Comparison of ENCODE assay signal across 9 cellular contexts in genomic region chr13:30355405-30355741, GRCh38. TPM values are rescaled to one million over a fixed set of nuclear protein-coding genes. Genes with fewer than 3 reads are reported as not detected.
DNase-seq lines count a peak whose midpoint lies in the region; ATAC-seq, FAIRE-seq and TF ChIP-seq lines count a peak whose summit lies in the region.
"Had no signal": no experiment of that assay in that cellular context is flagged by ENCODE, and none has a peak within 500 bp of the region (broad histone marks: within the 10 kb centered on the region; RNA-seq: fewer than 3 reads in every experiment).

No MANE protein-coding gene starts in this region.

- no peak for FAIRE-seq in kidney (lab: Jason Lieb, UNC)

- TF ChIP-seq CTCF in kidney (IDR thresholded peaks at IDR 0.05; ENCODE audit: borderline replicate concordance, extremely low read depth, insufficient read depth) = peak; percentile 37
- peak in 2 of 4 experiments; percentile 15 to 34 for TF ChIP-seq CTCF in sigmoid colon (IDR thresholded peaks at IDR 0.05)

- H3K9me3 ChIP-seq in kidney (ENCODE audit: control insufficient read depth in 1 of 2, low read length in 2 of 2) = peaks cover 0 to 5% of the 10 kb centered on the region in 2 donors
- H3K9me3 ChIP-seq in sigmoid colon = no peaks in the 10 kb centered on the region

- ATAC-seq in GM18505 (IDR thresholded peaks at IDR 0.05; ENCODE audit: unreplicated experiment) = no peak
- no peak for ATAC-seq in GM21526 (IDR thresholded peaks at IDR 0.05; ENCODE audit: low FRiP score, unreplicated experiment)

- TF ChIP-seq POLR2A in sigmoid colon (IDR thresholded peaks at IDR 0.05) = no peak
- no peak for TF ChIP-seq POLR2A in GM18505 (IDR thresholded peaks at IDR 0.05; ENCODE audit: borderline replicate concordance, extremely low read depth, insufficient read depth, insufficient read length)

- DNase-seq in stimulated activated naive CD4-positive, alpha-beta T cell (lab: John Stamatoyannopoulos, UW) = peak in 4 of 6 experiments; percentile 20 to 27 (median 22)
- no peak for DNase-seq in stimulated activated naive CD4-positive, alpha-beta T cell treated with Interleukin-2 at 50 U/mL for 16 hours (lab: John Stamatoyannopoulos, UW)
- DNase-seq in activated T-cell treated with anti-CD3 and anti-CD28 coated beads for 48 hours (ENCODE audit: low read depth) = peak; percentile 26
- DNase-seq in kidney = no peak
- DNase-seq in sigmoid colon = no peak
- DNase-seq in ACHN = no peak

- no peaks in the 10 kb centered on the region for H3K36me3 ChIP-seq in kidney (ENCODE audit: control insufficient read depth in 1 of 2, insufficient read depth in 2 of 2, low read length in 2 of 2)
- no peaks in the 10 kb centered on the region for H3K36me3 ChIP-seq in sigmoid colon

- no peak overlapping the region for H3K4me3 ChIP-seq in kidney (ENCODE audit: low read length in 2 of 2)
- H3K4me3 ChIP-seq in sigmoid colon = no peak overlapping the region

- no peaks in the 10 kb centered on the region for H3K4me1 ChIP-seq in kidney (ENCODE audit: control insufficient read depth in 1 of 2, insufficient read depth in 1 of 2, low read depth in 1 of 2, low read length in 2 of 2)
- no peaks in the 10 kb centered on the region for H3K4me1 ChIP-seq in sigmoid colon

- in situ Hi-C loops in ACHN (cut with HindIII; ENCODE audit: low pct_ligation_motif_present, low pct_unique_long_range_greater_than_20kb, low sequenced_read_pairs) = no loop called here

- H3K27ac ChIP-seq in kidney (ENCODE audit: low read depth in 2 of 2, low read length in 2 of 2) (no peak overlapping the region), sigmoid colon (no peak overlapping the region)
- H3K27ac ChIP-seq: KMS-11 had no signal

- WGBS in sigmoid colon, 2 donors = 51 to 78% methylated on average over 7 of the region's 7 CpGs

- H3K27me3 ChIP-seq in sigmoid colon = no peaks in the 10 kb centered on the region

- H3K9ac ChIP-seq in kidney (ENCODE audit: low read length in 2 of 2) = no peak overlapping the region
- H3K9ac ChIP-seq: KMS-11 had no signal

- TF ChIP-seq EP300 in sigmoid colon (IDR thresholded peaks at IDR 0.05) = no peak

- intact Hi-C loops in kidney (cut with DNase I) = no loop called here
- intact Hi-C loops in sigmoid colon (cut with DNase I) = no loop called here

RNA-seq across cellular contexts. Expression of gene KATNAL1, which starts 48.0 kb away (rescaled TPM):
- total RNA-seq in kidney (21.8 TPM), sigmoid colon (10 to 100 TPM; 31.9 to 51.2 (median 45.5) TPM)
- polyA plus RNA-seq in kidney (ENCODE audit: insufficient read depth, low read depth, low replicate concordance) (2.5 TPM), sigmoid colon (1 to 10 TPM in 2 of 3 donors, under 1 TPM in 1; 0.92 to 2.8 (median 1.8) TPM)

Comparison
In these comparisons a context has a peak if more than half of its experiments do, and no peak if none do; other contexts are left out.
1. DNase-seq: peak in stimulated activated naive CD4-positive, alpha-beta T cell (4 of 6) and activated T-cell treated with anti-CD3 and anti-CD28 coated beads for 48 hours (single experiment); none in stimulated activated naive CD4-positive, alpha-beta T cell treated with Interleukin-2 at 50 U/mL for 16 hours (single experiment), kidney (single experiment), sigmoid colon (single experiment) and ACHN (single experiment).